12 cellular contexts compared by ENCODE assay signal in the genomic region with DNA sequence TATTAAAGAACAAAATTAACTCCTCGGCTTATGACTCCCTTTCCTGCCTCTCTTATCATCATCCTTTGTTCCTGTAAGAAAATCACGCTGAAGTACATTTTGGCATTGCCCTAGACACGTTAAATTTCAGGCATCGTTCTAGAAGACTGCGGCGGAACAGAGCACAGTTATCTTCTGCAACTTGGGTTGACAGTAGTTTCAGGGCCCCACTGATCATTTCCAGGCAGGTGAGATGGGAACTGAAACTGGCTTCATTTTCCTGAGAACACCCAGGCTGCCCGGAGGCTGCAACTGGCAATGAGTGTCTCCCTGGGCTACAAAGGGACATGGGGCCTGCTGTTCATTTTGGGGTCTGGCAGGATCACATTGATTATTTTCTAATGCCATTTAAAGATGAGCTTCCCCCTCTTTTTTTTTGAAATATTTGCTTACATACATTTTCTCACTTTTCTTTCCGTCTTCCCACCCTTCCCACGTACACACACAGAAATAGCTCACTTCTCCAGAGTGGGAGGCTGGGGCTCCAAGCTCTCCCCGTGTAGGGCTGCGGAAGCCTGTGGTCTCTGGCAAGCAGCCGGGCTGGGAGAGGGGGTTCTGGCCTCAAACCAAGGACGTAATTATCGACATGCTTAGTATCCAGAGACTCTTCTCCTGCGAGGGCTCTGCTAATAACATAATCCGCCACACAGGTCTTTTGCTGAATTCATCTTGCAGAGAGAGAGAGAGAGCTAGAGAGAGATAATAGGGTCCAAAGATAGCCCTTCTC.
"Had no signal": no experiment of that assay in that cellular context is flagged by ENCODE, and none has a peak within 500 bp of the region (broad histone marks: within the 10 kb centered on the region; RNA-seq: fewer than 3 reads in every experiment).

No MANE protein-coding gene starts in this region.

- H3K4me3 ChIP-seq: ascending aorta, prostate gland, right lobe of liver had no signal

- H3K9me3 Mint-ChIP-seq: activated CD4-positive, alpha-beta memory T cell treated with anti-CD3 and anti-CD28 coated beads, Interleukin-2, amount 10 ng/mL, durations not matched to agents 7 days and 5 days; nephron progenitor cell; T-helper 2 cell treated with Interferon-gamma antibody and Interleukin-4, amounts not matched to agents 5 μg/mL and 100 μg/mL, for 36 hours had no signal

- H3K36me3 ChIP-seq: ascending aorta, prostate gland, right lobe of liver had no signal

- DNase-seq: activated CD4-positive, alpha-beta memory T cell treated with anti-CD3 and anti-CD28 coated beads, Interleukin-2, amount 10 ng/mL, durations not matched to agents 7 days and 5 days; activated CD4-positive, alpha-beta T cell treated with anti-CD3 and anti-CD28 coated beads for 1 hour; activated naive CD4-positive, alpha-beta T cell; nephron progenitor cell; right lobe of liver; stimulated activated CD4-positive, alpha-beta T cell treated with anti-CD3 and anti-CD28 coated beads, Interleukin-2, amount 100 ng/mL, for 24 hours; stimulated activated naive CD4-positive, alpha-beta T cell; substantia nigra; trophoblast cell had no signal

- H3K27ac ChIP-seq: ascending aorta, prostate gland, right lobe of liver had no signal

- ATAC-seq: right lobe of liver had no signal

- H3K4me1 ChIP-seq: prostate gland, right lobe of liver had no signal

- H3K27me3 ChIP-seq: right lobe of liver had no signal

- H3K4me3 Mint-ChIP-seq: activated CD4-positive, alpha-beta memory T cell treated with anti-CD3 and anti-CD28 coated beads, Interleukin-2, amount 10 ng/mL, durations not matched to agents 7 days and 5 days; nephron progenitor cell; T-helper 2 cell treated with Interferon-gamma antibody and Interleukin-4, amounts not matched to agents 5 μg/mL and 100 μg/mL, for 36 hours had no signal

- H3K9me3 ChIP-seq: ascending aorta, prostate gland, right lobe of liver had no signal

- H3K27ac Mint-ChIP-seq: activated CD4-positive, alpha-beta memory T cell treated with anti-CD3 and anti-CD28 coated beads, Interleukin-2, amount 10 ng/mL, durations not matched to agents 7 days and 5 days; nephron progenitor cell; T-helper 2 cell treated with Interferon-gamma antibody and Interleukin-4, amounts not matched to agents 5 μg/mL and 100 μg/mL, for 36 hours had no signal
